ENCODE assay signal across 8 cellular contexts in the genomic region with DNA sequence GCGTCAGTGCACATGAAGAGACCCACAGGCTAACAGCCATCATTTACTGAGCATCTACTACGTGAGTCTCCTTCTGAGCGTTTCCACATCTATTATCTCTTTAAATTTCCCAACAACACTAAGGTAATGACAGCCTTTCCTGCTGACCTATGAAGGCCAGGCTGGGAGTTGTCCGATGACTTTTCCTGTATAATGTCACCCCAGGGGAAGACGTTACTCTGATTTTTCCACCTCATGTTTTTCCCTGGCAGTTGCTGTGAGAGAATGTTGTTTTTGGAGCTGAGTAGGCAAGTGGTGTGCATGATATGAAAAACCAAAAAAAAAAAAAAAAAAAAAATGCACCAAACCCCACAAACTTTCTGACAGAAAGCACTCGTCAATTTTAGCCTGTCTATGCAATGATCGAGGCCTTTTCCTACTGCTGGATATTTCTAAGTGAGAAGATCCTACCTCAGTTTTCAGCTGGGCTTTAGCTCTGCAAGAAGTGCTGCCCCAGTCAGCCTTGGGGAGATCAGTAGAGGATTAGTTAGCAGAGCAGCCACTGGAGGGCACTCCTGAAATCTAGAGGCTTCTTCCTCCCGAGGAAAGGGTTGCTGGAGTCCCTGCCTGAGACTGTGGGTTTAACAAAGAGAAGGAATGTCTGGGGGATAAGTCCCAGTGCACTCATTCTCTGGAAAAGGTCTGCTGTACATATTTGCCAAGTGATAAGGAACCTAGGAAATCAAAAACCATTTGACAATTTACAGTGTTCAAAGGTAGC.
DNase-seq lines count a peak whose midpoint lies in the region; ATAC-seq and TF ChIP-seq lines count a peak whose summit lies in the region.

No MANE protein-coding gene starts in this region.

- no peaks in the 10 kb centered on the region for H3K9me3 Mint-ChIP-seq in HFFc6

- H3K27me3 Mint-ChIP-seq in HFFc6 (ENCODE audit: insufficient read depth): no peaks in the 10 kb centered on the region

- H3K4me1 Mint-ChIP-seq in HFFc6 (ENCODE audit: low read depth): peaks cover 79% of the 10 kb centered on the region

- H3K9me3 ChIP-seq in heart right ventricle: peaks cover 0 to 5% (median 0%) of the 10 kb centered on the region in 11 donors

- H3K27ac ChIP-seq in heart right ventricle: peak overlapping the region in 8 of 10 donors; percentile 17 to 82 (median 59)

- H3K4me3 ChIP-seq in heart right ventricle: no peak overlapping the region

- WGBS in heart right ventricle, 2 donors: 18 to 19% methylated on average over 8 of the region's 8 CpGs

- DNase-seq in stimulated activated CD4-positive, alpha-beta T cell treated with anti-CD3 and anti-CD28 coated beads, Interleukin-15, amount 100 ng/mL, for 24 hours: peak; percentile 8
- DNase-seq in stimulated activated CD4-positive, alpha-beta T cell treated with anti-CD3 and anti-CD28 coated beads, Interleukin-4, amount 100 ng/mL, for 1 hour: no peak
- DNase-seq in HFFc6: peak; percentile 49
- DNase-seq in NCI-H1694 treated with DMSO at 0.1 percent for 48 hours (lab: John Stamatoyannopoulos, UW): peak; percentile 68
- peak; percentile 3 to 8 for DNase-seq in activated CD4-positive, alpha-beta T cell treated with anti-CD3 and anti-CD28 coated beads, Interleukin-2, amount 50 U/mL, for 48 hours
- DNase-seq in heart right ventricle: peak; percentile 27 to 65
- peak; percentile 69 for DNase-seq in sciatic nerve (ENCODE audit: low spot score)
- DNase-seq in NCI-H774 (lab: John Stamatoyannopoulos, UW): no peak

- peak overlapping the region; percentile 53 for H3K4me3 Mint-ChIP-seq in HFFc6

- H3K27ac Mint-ChIP-seq in HFFc6: peak overlapping the region; percentile 87

- intact Hi-C loops in heart right ventricle (cut with DNase I): loop anchor here in 3 of 10 donors (5.0 to 10.0 kb wide), 4 partner anchors 208 to 330 kb away; partner anchors contain the start of gene SLC8A1 (in 2 of the 3)
- intact Hi-C loops in sciatic nerve (cut with DNase I): no loop called here

- H3K4me1 ChIP-seq in heart right ventricle: peaks cover 13 to 91% (median 47%) of the 10 kb centered on the region in 9 donors

- peaks cover 9% of the 10 kb centered on the region for H3K36me3 Mint-ChIP-seq in HFFc6 (ENCODE audit: low read depth)

- ATAC-seq in heart right ventricle (peak; percentile 42 to 81 (median 66)), sciatic nerve (peak; percentile 76)

- H3K27me3 ChIP-seq in heart right ventricle: no peaks in the 10 kb centered on the region

- TF ChIP-seq CTCF in HFFc6 (IDR thresholded peaks at IDR 0.05) (peak; percentile 79), heart right ventricle (IDR thresholded peaks at IDR 0.05) (peak in 8 of 9 donors; percentile 19 to 74 (median 58))

- H3K36me3 ChIP-seq in heart right ventricle: no peaks in the 10 kb centered on the region

Comparison
In these comparisons a context has a peak if more than half of its experiments do, and no peak if none do; other contexts are left out.
1. DNase-seq: peak in stimulated activated CD4-positive, alpha-beta T cell treated with anti-CD3 and anti-CD28 coated beads, Interleukin-15, amount 100 ng/mL, for 24 hours (single experiment), HFFc6 (single experiment), NCI-H1694 treated with DMSO at 0.1 percent for 48 hours (single experiment), activated CD4-positive, alpha-beta T cell treated with anti-CD3 and anti-CD28 coated beads, Interleukin-2, amount 50 U/mL, for 48 hours (2 of 2), heart right ventricle (2 of 2) and sciatic nerve (single experiment); none in stimulated activated CD4-positive, alpha-beta T cell treated with anti-CD3 and anti-CD28 coated beads, Interleukin-4, amount 100 ng/mL, for 1 hour (single experiment) and NCI-H774 (single experiment).